Comparison of ENCODE assay signal across 28 cellular contexts in genomic region chr4:134382478-134383227, GRCh38.
"Had no signal": no experiment of that assay in that cellular context is flagged by ENCODE, and none has a peak within 500 bp of the region (broad histone marks: within the 10 kb centered on the region; RNA-seq: fewer than 3 reads in every experiment).

No MANE protein-coding gene starts in this region.

- H3K36me3 ChIP-seq: adrenal gland, esophagus squamous epithelium, gastrocnemius medialis, heart left ventricle, WERI-Rb-1 had no signal

- H3K4me3 ChIP-seq: adrenal gland, body of pancreas, esophagus squamous epithelium, gastrocnemius medialis, heart left ventricle had no signal

- H3K9me3 ChIP-seq: adrenal gland, body of pancreas, esophagus squamous epithelium, gastrocnemius medialis, heart left ventricle had no signal

- H3K27me3 ChIP-seq: adrenal gland, body of pancreas, esophagus squamous epithelium, foreskin keratinocyte, gastrocnemius medialis, heart left ventricle had no signal

- H3K4me1 ChIP-seq: adrenal gland, body of pancreas, esophagus squamous epithelium, foreskin keratinocyte, gastrocnemius medialis, heart left ventricle had no signal

- DNase-seq: activated B cell treated with CpG ODN at 0.5 μM for 24 hours; activated CD4-positive, alpha-beta T cell treated with anti-CD3 and anti-CD28 coated beads for 48 hours; activated CD4-positive, alpha-beta T cell treated with anti-CD3 and anti-CD28 coated beads, Interleukin-2, amount 50 U/mL, for 1 hour; activated CD4-positive, alpha-beta T cell treated with anti-CD3 and anti-CD28 coated beads, Interleukin-2, amount 50 U/mL, for 48 hours; activated CD8-positive, alpha-beta memory T cell treated with anti-CD3 and anti-CD28 coated beads for 24 hours; activated CD8-positive, alpha-beta T cell treated with anti-CD3 and anti-CD28 coated beads for 36 hours; activated effector memory CD4-positive, alpha-beta T cell treated with Interleukin-2 at 50 U/mL for 16 hours; activated gamma-delta T cell treated with Interleukin-2 at 50 U/mL for 16 hours; activated naive CD4-positive, alpha-beta T cell treated with anti-CD3 and anti-CD28 coated beads, Interleukin-2, amount 50 U/mL, for 16 hours; activated naive CD4-positive, alpha-beta T cell treated with Interleukin-2 at 50 U/mL for 16 hours; activated T-cell treated with anti-CD3 and anti-CD28 coated beads, Interleukin-2, amount 50 U/mL, for 4 hours; adrenal gland; amygdala; aorta; body of pancreas; caudate nucleus; cortex of kidney; effector CD8-positive, alpha-beta T cell; esophagus squamous epithelium; foreskin keratinocyte; gastrocnemius medialis; glutamatergic neuron; heart left ventricle; T-helper 1 cell; T-helper 17 cell; T1000; WERI-Rb-1 had no signal

- H3K27ac ChIP-seq: adrenal gland, body of pancreas, epithelial cell of prostate, esophagus squamous epithelium, foreskin keratinocyte, gastrocnemius medialis, heart left ventricle, WERI-Rb-1 had no signal
